1 cellular context compared by ENCODE assay signal in the genomic region with DNA sequence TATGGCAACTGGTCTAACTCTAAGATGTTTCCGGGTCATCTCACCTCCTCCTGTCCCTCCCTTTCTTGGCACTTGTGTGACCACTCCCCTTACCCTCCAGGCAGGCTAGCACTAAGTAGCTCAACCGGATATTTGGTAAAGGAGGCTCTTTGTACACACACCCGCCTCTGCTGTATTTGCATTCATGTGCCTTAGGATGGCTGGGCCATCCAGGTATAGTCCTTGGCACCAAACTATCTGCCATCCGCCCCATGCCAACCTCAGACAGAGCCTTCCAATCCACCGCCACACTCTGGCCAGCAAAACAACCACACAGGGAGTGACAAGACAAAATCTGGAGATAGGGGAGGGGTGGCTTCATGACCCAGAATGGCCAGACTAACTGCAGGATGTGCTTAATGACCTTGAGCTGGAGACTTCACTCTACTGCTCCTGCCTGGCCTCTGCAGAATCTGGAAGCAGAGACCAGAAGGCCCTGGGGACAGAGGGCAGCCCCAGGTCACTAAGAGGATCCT.
TF ChIP-seq lines count a peak whose summit lies in the region.

No MANE protein-coding gene starts in this region.

TF ChIP-seq in WTC11, 78 proteins besides CTCF, POLR2A, EP300 and RAD21 (continued from another document):
- TF ChIP-seq, protein P1, sequence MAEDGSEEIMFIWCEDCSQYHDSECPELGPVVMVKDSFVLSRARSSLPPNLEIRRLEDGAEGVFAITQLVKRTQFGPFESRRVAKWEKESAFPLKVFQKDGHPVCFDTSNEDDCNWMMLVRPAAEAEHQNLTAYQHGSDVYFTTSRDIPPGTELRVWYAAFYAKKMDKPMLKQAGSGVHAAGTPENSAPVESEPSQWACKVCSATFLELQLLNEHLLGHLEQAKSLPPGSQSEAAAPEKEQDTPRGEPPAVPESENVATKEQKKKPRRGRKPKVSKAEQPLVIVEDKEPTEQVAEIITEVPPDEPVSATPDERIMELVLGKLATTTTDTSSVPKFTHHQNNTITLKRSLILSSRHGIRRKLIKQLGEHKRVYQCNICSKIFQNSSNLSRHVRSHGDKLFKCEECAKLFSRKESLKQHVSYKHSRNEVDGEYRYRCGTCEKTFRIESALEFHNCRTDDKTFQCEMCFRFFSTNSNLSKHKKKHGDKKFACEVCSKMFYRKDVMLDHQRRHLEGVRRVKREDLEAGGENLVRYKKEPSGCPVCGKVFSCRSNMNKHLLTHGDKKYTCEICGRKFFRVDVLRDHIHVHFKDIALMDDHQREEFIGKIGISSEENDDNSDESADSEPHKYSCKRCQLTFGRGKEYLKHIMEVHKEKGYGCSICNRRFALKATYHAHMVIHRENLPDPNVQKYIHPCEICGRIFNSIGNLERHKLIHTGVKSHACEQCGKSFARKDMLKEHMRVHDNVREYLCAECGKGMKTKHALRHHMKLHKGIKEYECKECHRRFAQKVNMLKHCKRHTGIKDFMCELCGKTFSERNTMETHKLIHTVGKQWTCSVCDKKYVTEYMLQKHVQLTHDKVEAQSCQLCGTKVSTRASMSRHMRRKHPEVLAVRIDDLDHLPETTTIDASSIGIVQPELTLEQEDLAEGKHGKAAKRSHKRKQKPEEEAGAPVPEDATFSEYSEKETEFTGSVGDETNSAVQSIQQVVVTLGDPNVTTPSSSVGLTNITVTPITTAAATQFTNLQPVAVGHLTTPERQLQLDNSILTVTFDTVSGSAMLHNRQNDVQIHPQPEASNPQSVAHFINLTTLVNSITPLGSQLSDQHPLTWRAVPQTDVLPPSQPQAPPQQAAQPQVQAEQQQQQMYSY (CRISPR knock-in tag; IDR thresholded peaks at IDR 0.05): no peak
- TF ChIP-seq, protein P2, sequence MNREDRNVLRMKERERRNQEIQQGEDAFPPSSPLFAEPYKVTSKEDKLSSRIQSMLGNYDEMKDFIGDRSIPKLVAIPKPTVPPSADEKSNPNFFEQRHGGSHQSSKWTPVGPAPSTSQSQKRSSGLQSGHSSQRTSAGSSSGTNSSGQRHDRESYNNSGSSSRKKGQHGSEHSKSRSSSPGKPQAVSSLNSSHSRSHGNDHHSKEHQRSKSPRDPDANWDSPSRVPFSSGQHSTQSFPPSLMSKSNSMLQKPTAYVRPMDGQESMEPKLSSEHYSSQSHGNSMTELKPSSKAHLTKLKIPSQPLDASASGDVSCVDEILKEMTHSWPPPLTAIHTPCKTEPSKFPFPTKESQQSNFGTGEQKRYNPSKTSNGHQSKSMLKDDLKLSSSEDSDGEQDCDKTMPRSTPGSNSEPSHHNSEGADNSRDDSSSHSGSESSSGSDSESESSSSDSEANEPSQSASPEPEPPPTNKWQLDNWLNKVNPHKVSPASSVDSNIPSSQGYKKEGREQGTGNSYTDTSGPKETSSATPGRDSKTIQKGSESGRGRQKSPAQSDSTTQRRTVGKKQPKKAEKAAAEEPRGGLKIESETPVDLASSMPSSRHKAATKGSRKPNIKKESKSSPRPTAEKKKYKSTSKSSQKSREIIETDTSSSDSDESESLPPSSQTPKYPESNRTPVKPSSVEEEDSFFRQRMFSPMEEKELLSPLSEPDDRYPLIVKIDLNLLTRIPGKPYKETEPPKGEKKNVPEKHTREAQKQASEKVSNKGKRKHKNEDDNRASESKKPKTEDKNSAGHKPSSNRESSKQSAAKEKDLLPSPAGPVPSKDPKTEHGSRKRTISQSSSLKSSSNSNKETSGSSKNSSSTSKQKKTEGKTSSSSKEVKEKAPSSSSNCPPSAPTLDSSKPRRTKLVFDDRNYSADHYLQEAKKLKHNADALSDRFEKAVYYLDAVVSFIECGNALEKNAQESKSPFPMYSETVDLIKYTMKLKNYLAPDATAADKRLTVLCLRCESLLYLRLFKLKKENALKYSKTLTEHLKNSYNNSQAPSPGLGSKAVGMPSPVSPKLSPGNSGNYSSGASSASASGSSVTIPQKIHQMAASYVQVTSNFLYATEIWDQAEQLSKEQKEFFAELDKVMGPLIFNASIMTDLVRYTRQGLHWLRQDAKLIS (CRISPR knock-in tag; IDR thresholded peaks at IDR 0.05; ENCODE audit: borderline replicate concordance): no peak
- TF ChIP-seq TEAD1 (CRISPR knock-in tag; IDR thresholded peaks at IDR 0.05): no peak
- no peak for TF ChIP-seq ZNF416 (CRISPR knock-in tag; IDR thresholded peaks at IDR 0.05)
- TF ChIP-seq, protein P3, sequence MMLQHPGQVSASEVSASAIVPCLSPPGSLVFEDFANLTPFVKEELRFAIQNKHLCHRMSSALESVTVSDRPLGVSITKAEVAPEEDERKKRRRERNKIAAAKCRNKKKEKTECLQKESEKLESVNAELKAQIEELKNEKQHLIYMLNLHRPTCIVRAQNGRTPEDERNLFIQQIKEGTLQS (CRISPR knock-in tag; conservative IDR thresholded peaks at IDR 0.05): no peak
- TF ChIP-seq ETV6 (CRISPR knock-in tag; IDR thresholded peaks at IDR 0.05): no peak
